Comparison of ENCODE assay signal across 1 cellular context in the genomic region with DNA sequence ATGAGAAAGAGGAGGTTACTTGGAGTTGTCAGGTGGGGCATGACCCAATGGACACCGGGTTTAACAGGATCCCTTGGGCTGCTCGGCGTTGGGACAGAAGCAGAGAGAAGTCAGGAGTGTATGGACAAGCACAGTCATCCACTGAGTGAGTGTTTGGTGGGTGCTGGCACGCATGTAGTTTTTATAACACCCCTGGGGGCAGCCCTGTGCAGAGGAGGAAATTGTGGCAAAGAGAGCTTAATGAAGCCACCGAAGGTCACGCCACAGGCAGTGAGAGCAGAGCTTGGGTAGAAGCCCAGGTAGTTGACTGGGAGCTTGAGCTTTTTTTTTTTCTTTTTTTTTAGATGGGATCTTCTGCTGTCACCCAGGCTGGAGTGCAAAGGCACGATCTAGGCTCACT.
TF ChIP-seq lines count a peak whose summit lies in the region.

No MANE protein-coding gene starts in this region.

TF ChIP-seq in GM23338, 12 proteins besides CTCF, POLR2A, EP300 and RAD21 (continued from another document):
- TF ChIP-seq, protein P1, sequence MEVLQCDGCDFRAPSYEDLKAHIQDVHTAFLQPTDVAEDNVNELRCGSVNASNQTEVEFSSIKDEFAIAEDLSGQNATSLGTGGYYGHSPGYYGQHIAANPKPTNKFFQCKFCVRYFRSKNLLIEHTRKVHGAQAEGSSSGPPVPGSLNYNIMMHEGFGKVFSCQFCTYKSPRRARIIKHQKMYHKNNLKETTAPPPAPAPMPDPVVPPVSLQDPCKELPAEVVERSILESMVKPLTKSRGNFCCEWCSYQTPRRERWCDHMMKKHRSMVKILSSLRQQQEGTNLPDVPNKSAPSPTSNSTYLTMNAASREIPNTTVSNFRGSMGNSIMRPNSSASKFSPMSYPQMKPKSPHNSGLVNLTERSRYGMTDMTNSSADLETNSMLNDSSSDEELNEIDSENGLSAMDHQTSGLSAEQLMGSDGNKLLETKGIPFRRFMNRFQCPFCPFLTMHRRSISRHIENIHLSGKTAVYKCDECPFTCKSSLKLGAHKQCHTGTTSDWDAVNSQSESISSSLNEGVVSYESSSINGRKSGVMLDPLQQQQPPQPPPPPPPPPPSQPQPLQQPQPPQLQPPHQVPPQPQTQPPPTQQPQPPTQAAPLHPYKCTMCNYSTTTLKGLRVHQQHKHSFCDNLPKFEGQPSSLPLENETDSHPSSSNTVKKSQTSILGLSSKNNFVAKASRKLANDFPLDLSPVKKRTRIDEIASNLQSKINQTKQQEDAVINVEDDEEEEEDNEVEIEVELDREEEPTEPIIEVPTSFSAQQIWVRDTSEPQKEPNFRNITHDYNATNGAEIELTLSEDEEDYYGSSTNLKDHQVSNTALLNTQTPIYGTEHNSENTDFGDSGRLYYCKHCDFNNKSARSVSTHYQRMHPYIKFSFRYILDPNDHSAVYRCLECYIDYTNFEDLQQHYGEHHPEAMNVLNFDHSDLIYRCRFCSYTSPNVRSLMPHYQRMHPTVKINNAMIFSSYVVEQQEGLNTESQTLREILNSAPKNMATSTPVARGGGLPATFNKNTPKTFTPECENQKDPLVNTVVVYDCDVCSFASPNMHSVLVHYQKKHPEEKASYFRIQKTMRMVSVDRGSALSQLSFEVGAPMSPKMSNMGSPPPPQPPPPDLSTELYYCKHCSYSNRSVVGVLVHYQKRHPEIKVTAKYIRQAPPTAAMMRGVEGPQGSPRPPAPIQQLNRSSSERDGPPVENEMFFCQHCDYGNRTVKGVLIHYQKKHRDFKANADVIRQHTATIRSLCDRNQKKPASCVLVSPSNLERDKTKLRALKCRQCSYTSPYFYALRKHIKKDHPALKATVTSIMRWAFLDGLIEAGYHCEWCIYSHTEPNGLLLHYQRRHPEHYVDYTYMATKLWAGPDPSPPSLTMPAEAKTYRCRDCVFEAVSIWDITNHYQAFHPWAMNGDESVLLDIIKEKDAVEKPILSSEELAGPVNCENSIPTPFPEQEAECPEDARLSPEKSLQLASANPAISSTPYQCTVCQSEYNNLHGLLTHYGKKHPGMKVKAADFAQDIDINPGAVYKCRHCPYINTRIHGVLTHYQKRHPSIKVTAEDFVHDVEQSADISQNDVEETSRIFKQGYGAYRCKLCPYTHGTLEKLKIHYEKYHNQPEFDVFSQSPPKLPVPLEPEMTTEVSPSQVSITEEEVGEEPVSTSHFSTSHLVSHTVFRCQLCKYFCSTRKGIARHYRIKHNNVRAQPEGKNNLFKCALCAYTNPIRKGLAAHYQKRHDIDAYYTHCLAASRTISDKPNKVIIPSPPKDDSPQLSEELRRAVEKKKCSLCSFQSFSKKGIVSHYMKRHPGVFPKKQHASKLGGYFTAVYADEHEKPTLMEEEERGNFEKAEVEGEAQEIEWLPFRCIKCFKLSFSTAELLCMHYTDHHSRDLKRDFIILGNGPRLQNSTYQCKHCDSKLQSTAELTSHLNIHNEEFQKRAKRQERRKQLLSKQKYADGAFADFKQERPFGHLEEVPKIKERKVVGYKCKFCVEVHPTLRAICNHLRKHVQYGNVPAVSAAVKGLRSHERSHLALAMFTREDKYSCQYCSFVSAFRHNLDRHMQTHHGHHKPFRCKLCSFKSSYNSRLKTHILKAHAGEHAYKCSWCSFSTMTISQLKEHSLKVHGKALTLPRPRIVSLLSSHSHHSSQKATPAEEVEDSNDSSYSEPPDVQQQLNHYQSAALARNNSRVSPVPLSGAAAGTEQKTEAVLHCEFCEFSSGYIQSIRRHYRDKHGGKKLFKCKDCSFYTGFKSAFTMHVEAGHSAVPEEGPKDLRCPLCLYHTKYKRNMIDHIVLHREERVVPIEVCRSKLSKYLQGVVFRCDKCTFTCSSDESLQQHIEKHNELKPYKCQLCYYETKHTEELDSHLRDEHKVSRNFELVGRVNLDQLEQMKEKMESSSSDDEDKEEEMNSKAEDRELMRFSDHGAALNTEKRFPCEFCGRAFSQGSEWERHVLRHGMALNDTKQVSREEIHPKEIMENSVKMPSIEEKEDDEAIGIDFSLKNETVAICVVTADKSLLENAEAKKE (CRISPR knock-in tag; IDR thresholded peaks at IDR 0.05), result no peak
- TF ChIP-seq POLR2AphosphoS5 (IDR thresholded peaks at IDR 0.05; ENCODE audit: low read depth) (no peak), JUNB (IDR thresholded peaks at IDR 0.05; ENCODE audit: unreplicated experiment) (no peak), EZH2 (IDR thresholded peaks at IDR 0.05; ENCODE audit: low read depth, unreplicated experiment) (no peak), CREB1 (CRISPR knock-in tag; IDR thresholded peaks at IDR 0.05; ENCODE audit: low read depth) (no peak)
